ENCODE assay signal across 8 cellular contexts in genomic region chr12:52023976-52024688, GRCh38. TPM values are rescaled to one million over a fixed set of nuclear protein-coding genes. Genes with fewer than 3 reads are reported as not detected.
DNase-seq lines count a peak whose midpoint lies in the region; ATAC-seq and TF ChIP-seq lines count a peak whose summit lies in the region.

No MANE protein-coding gene starts in this region.

- peak in 33 of 56 donors; percentile 1 to 66 (median 17) for TF ChIP-seq CTCF in dorsolateral prefrontal cortex (IDR thresholded peaks at IDR 0.05 in 54 of 56, conservative IDR thresholded peaks at IDR 0.05 in 2 of 56; ENCODE audit: low read depth in 1 of 56, partially characterized antibody in 56 of 56)

- ATAC-seq in GM21423 (IDR thresholded peaks at IDR 0.05; ENCODE audit: unreplicated experiment): no peak

- POLR2A ChIA-PET in CD4-positive, alpha-beta memory T cell (lab: Charles Lee; ENCODE audit: partially characterized antibody): interaction anchor here (1.0 to 9.9 kb wide), 10 partner anchors 8 to 982 kb away, joined by 3 to 187 read pairs (median 18); partner anchors contain the start of genes ATG101, EIF4B, NR4A1 and TAMALIN

- peak overlapping the region; percentile 91 to 99 (median 97) for H3K27ac Mint-ChIP-seq in CD4-positive, alpha-beta memory T cell

- DNase-seq in CD4-positive, alpha-beta memory T cell: peak in 1 of 5 donors; percentile 66
- DNase-seq in MG63 (no peak), dorsolateral prefrontal cortex (no peak), NCI-H1694 treated with DMSO at 0.1 percent for 48 hours (lab: John Stamatoyannopoulos, UW) (no peak), NCI-H345 (lab: John Stamatoyannopoulos, UW) (no peak)
- DNase-seq in effector CD4-positive, alpha-beta T cell: no peak

- peaks cover 0 to 3% (median 0%) of the 10 kb centered on the region in 8 donors for H3K9me3 Mint-ChIP-seq in CD4-positive, alpha-beta memory T cell

- peak overlapping the region; percentile 85 to 99 (median 92) for H3K4me3 Mint-ChIP-seq in CD4-positive, alpha-beta memory T cell

- H3K36me3 ChIP-seq in CD4-positive, alpha-beta memory T cell (ENCODE audit: insufficient read depth, low read length): no peaks in the 10 kb centered on the region
- H3K36me3 ChIP-seq in MG63 (no peaks in the 10 kb centered on the region), neuron (ENCODE audit: insufficient read depth, low read length) (no peaks in the 10 kb centered on the region)

- H3K9me3 ChIP-seq in CD4-positive, alpha-beta memory T cell (ENCODE audit: control insufficient read depth in 1 of 2, low read length in 2 of 2): no peaks in the 10 kb centered on the region
- H3K9me3 ChIP-seq in MG63: no peaks in the 10 kb centered on the region
- no peaks in the 10 kb centered on the region for H3K9me3 ChIP-seq in neuron (ENCODE audit: low read length)

- CTCF ChIA-PET in CD4-positive, alpha-beta memory T cell (lab: Charles Lee; ENCODE audit: partially characterized antibody): interaction anchor here (0.5 to 20.6 kb wide), 26 partner anchors 8 to 549 kb away, joined by 3 to 1048 read pairs (median 11); partner anchors contain the start of genes ATG101, SMIM41 and TAMALIN

- H3K27me3 Mint-ChIP-seq in CD4-positive, alpha-beta memory T cell: no peaks in the 10 kb centered on the region

- peaks cover 0 to 2% of the 10 kb centered on the region in 2 donors for H3K36me3 Mint-ChIP-seq in CD4-positive, alpha-beta memory T cell

- no peaks in the 10 kb centered on the region for H3K27me3 ChIP-seq in CD4-positive, alpha-beta memory T cell (ENCODE audit: insufficient read depth, low read length)
- H3K27me3 ChIP-seq in MG63 (no peaks in the 10 kb centered on the region), dorsolateral prefrontal cortex (no peaks in the 10 kb centered on the region), neuron (ENCODE audit: insufficient read depth, low read length) (peaks cover 9% of the 10 kb centered on the region)

- peak overlapping the region; percentile 28 to 57 for H3K4me3 ChIP-seq in CD4-positive, alpha-beta memory T cell (ENCODE audit: low read length in 2 of 2)
- H3K4me3 ChIP-seq in MG63 (peak overlapping the region; percentile 49), dorsolateral prefrontal cortex (peak overlapping the region; percentile 42 to 75 (median 62)), neuron (ENCODE audit: low read length) (peak overlapping the region; percentile 44)

- H2AFZ ChIP-seq in neuron (ENCODE audit: low read depth, low read length): peak overlapping the region; percentile 31

- H3K27ac ChIP-seq in CD4-positive, alpha-beta memory T cell (ENCODE audit: low read depth, low read length): peak overlapping the region; percentile 48
- H3K27ac ChIP-seq in dorsolateral prefrontal cortex: peak overlapping the region in 56 of 59 donors; percentile 14 to 96 (median 83)

- intact Hi-C loops in CD4-positive, alpha-beta memory T cell (cut with micrococcal nuclease): loop anchor here (1.0 kb wide), 3 partner anchors 9 to 31 kb away; partner anchors contain the start of gene TAMALIN
- intact Hi-C loops in dorsolateral prefrontal cortex (cut with DNase I): loop anchor here (1.0 to 2.0 kb wide), 3 partner anchors 20 to 47 kb away; no protein-coding TSS in a partner anchor

- peaks cover 42% of the 10 kb centered on the region for H3K4me1 ChIP-seq in CD4-positive, alpha-beta memory T cell (ENCODE audit: insufficient read depth, low read length)
- peaks cover 9% of the 10 kb centered on the region for H3K4me1 ChIP-seq in neuron (ENCODE audit: insufficient read depth, low read length)

- peaks cover 29 to 56% (median 39%) of the 10 kb centered on the region in 4 donors for H3K4me1 Mint-ChIP-seq in CD4-positive, alpha-beta memory T cell

RNA-seq across cellular contexts. Expression of gene TAMALIN, which starts 17.4 kb away (rescaled TPM):
- total RNA-seq in CD4-positive, alpha-beta memory T cell: 10 to 100 TPM; 30.5 to 31.7 TPM
- polyA plus RNA-seq in CD4-positive, alpha-beta memory T cell: 1 to 10 TPM; 1.2 to 5.3 TPM
- 1.4 and 2.0 TPM in 2 replicates for total RNA-seq in MG63 (2014; rRNA removed; shearing (Covaris generic); ENCODE audit: low replicate concordance)
- 100 to 1,000 TPM in 3 of 120 experiments, 10 to 100 TPM in 117; 27.0 to 168 (median 54.0) TPM for total RNA-seq in dorsolateral prefrontal cortex

RNA-seq across cellular contexts. Expression of gene NR4A1, which starts 27.1 kb away (rescaled TPM):
- total RNA-seq in CD4-positive, alpha-beta memory T cell: 1 to 10 TPM; 1.1 to 1.3 TPM
- 1 to 10 TPM; 1.2 to 1.3 TPM for polyA plus RNA-seq in CD4-positive, alpha-beta memory T cell
- total RNA-seq in MG63 (2014; rRNA removed; shearing (Covaris generic); ENCODE audit: low replicate concordance): 4.4 TPM in 1 of 2 replicates, not detected in the other
- 100 to 1,000 TPM in 5 of 120 experiments, 10 to 100 TPM in 115; 13.1 to 194 (median 28.9) TPM for total RNA-seq in dorsolateral prefrontal cortex

RNA-seq across cellular contexts. Expression of gene ATG101, which starts 45.6 kb away (rescaled TPM):
- 10 to 100 TPM; 24.4 to 27.0 TPM for total RNA-seq in CD4-positive, alpha-beta memory T cell
- polyA plus RNA-seq in CD4-positive, alpha-beta memory T cell: 10 to 100 TPM; 22.2 to 27.1 TPM
- total RNA-seq in MG63 (2014; rRNA removed; shearing (Covaris generic); ENCODE audit: low replicate concordance): 45.4 and 110 TPM in 2 replicates
- 10 to 100 TPM; 19.6 to 42.5 (median 31.5) TPM for total RNA-seq in dorsolateral prefrontal cortex

RNA-seq across cellular contexts. Expression of gene SMIM41, which starts 55.4 kb away (rescaled TPM):
- total RNA-seq in CD4-positive, alpha-beta memory T cell: not detected
- polyA plus RNA-seq in CD4-positive, alpha-beta memory T cell: not detected
- total RNA-seq in MG63 (2014; rRNA removed; shearing (Covaris generic); ENCODE audit: low replicate concordance): not detected in 2 replicates
- total RNA-seq in dorsolateral prefrontal cortex: 1 to 10 TPM in 2 of 120 experiments, under 1 TPM in 10, not detected in 108; 0.33 to 3.7 (median 0.55) TPM
